8 cellular contexts compared by ENCODE assay signal in the genomic region with DNA sequence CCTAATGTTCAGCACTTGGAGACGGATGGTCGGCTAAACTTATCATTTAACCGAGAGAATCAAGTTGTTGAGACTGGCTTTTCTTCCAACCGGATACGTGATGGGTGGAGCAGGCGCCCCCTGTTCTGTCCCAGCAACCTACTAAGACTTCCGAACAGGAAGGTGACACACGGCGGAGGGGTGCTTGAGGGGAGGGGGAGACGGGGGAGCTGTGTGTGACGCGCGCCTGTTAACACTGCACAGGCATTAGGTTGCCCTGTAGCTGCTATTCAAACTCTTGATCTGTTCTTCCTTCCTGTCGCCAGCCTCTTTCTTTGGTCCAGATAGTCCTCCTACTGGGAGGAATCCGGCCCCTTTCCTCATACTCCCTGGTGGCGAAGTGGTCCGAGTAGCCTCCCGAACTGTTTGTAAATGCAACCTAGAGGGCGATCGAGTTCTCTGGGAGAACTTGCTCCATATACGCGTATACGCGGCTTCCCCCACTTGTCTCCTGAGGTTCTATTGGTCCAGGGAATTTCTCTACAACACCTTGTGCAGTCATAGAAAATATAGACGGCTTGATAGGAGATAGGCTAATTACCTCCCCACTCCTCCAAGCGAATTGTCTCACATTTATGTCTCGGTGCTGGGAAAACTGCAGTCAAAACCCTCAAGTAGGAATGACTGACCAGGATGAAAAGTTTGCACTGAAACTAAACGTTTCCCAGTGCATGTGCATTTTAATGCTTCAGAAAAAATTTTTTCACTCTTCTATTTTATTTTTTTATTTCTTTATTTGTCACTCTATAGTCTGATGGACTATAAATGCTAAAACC.
DNase-seq lines count a peak whose midpoint lies in the region; ATAC-seq, FAIRE-seq and TF ChIP-seq lines count a peak whose summit lies in the region.

No MANE protein-coding gene starts in this region.

- no peak overlapping the region for H3K27ac ChIP-seq in HCT116 (ENCODE audit: low read depth, low read length)
- peak overlapping the region; percentile 98 for H3K27ac ChIP-seq in endothelial cell of umbilical vein (ENCODE audit: insufficient read depth, low read depth, low read length)
- H3K27ac ChIP-seq in mesendoderm (ENCODE audit: low read depth, low read length): no peak overlapping the region

- H2BK5ac ChIP-seq in mesendoderm (ENCODE audit: low read length): no peak overlapping the region

- H3K23ac ChIP-seq in mesendoderm (ENCODE audit: low read length): no peak overlapping the region

- RAD21 ChIA-PET in HCT116 (lab: Charles Lee; ENCODE audit: low non-redundant PET in 1 of 2, low total read pairs in 2 of 2, uncharacterized antibody in 2 of 2, unreplicated experiment in 2 of 2): no interaction called here

- H3K9me3 ChIP-seq in HCT116 (ENCODE audit: control insufficient read depth in 1 of 2, insufficient read depth in 1 of 2, low read depth in 1 of 2, low read length in 2 of 2): no peaks in the 10 kb centered on the region
- H3K9me3 ChIP-seq in endothelial cell of umbilical vein (replicated peaks; ENCODE audit: control insufficient read depth, insufficient read depth, low read length): no peaks in the 10 kb centered on the region

- intact Hi-C loops in HCT116 (cut with micrococcal nuclease): loop anchor here (1.0 to 10.0 kb wide), 3 partner anchors 356 to 645 kb away; no protein-coding TSS in a partner anchor
- intact Hi-C loops in endothelial cell of umbilical vein (cut with micrococcal nuclease): loop anchor here (1.0 to 5.0 kb wide), 11 partner anchors 58 to 645 kb away; no protein-coding TSS in a partner anchor

- no TSS peak for BruUV-seq in HCT116 (replicated peaks; lab: Mats Ljungman, UMichigan)
- TSS peak; percentile 1 for BruUV-seq in endothelial cell of umbilical vein (replicated peaks; lab: Mats Ljungman, UMichigan)

- CTCF ChIA-PET in HCT116 (lab: Charles Lee): interaction anchor here (0.9 to 2.6 kb wide), 4 partner anchors 462 to 762 kb away, joined by 5 to 13 read pairs (median 6); no protein-coding TSS in a partner anchor
- CTCF ChIA-PET in endothelial cell of umbilical vein (lab: Charles Lee): interaction anchor here (0.6 to 5.4 kb wide), 36 partner anchors 8 to 762 kb away, joined by 3 to 46 read pairs (median 4); no protein-coding TSS in a partner anchor

- TF ChIP-seq POLR2A in HCT116 (IDR thresholded peaks at IDR 0.05; ENCODE audit: borderline replicate concordance, extremely low read depth, insufficient read depth, insufficient read length) (no peak), endothelial cell of umbilical vein (IDR thresholded peaks at IDR 0.05; ENCODE audit: low read depth, low read length) (peak; percentile 78)

- H3K9ac ChIP-seq in HCT116 (ENCODE audit: low read length) (peak overlapping the region; percentile 7; the same call in 1 of the 2 replicates), endothelial cell of umbilical vein (replicated peaks; ENCODE audit: extremely low read depth, insufficient read depth, low read length) (peak overlapping the region; percentile 93), mesendoderm (ENCODE audit: low read length) (peak overlapping the region; percentile 13)

- H3K4me1 ChIP-seq in HCT116 (ENCODE audit: control insufficient read depth in 1 of 2, insufficient read depth in 2 of 2, low read length in 2 of 2): peaks cover 8 to 21% of the 10 kb centered on the region in 2 experiments
- peaks cover 27% of the 10 kb centered on the region for H3K4me1 ChIP-seq in endothelial cell of umbilical vein (ENCODE audit: control insufficient read depth, extremely low read depth, insufficient read depth, low read length)
- H3K4me1 ChIP-seq in mesendoderm (ENCODE audit: control insufficient read depth, low read depth, low read length): no peaks in the 10 kb centered on the region

- H3K56ac ChIP-seq in mesendoderm (ENCODE audit: low read length): peak overlapping the region; percentile 56

- no peak overlapping the region for H3K18ac ChIP-seq in mesendoderm (ENCODE audit: low read length)

- peak; percentile 92 for TF ChIP-seq RAD21 in HCT116 (IDR thresholded peaks at IDR 0.05; ENCODE audit: low read depth)

- H4K20me1 ChIP-seq in HCT116 (ENCODE audit: insufficient read depth): no peaks in the 10 kb centered on the region
- H4K20me1 ChIP-seq in endothelial cell of umbilical vein (replicated peaks; ENCODE audit: control insufficient read depth, extremely low read depth, insufficient read depth, low read length): peaks cover 2% of the 10 kb centered on the region

- H3K27me3 ChIP-seq in HCT116 (ENCODE audit: insufficient read depth, low read length) (no peaks in the 10 kb centered on the region), endothelial cell of umbilical vein (ENCODE audit: control insufficient read depth in 2 of 2, insufficient read depth in 2 of 2, low read length in 2 of 2) (no peaks in the 10 kb centered on the region), mesendoderm (ENCODE audit: insufficient read depth, low read length, poor library complexity) (no peaks in the 10 kb centered on the region)

- peak; percentile 83 for DNase-seq in AG20443 (ENCODE audit: low spot score)
- peak; percentile 92 for DNase-seq in HCT116 (ENCODE audit: low read depth, low spot score)
- DNase-seq in NOMO-1 treated with DMSO at 0.1 percent for 48 hours (lab: John Stamatoyannopoulos, UW; ENCODE audit: unreplicated experiment): peak; percentile 76
- peak; percentile 65 for DNase-seq in activated T-cell treated with anti-CD3 and anti-CD28 coated beads for 1 hour (ENCODE audit: low read depth)
- peak; percentile 94 for DNase-seq in endothelial cell of umbilical vein (ENCODE audit: low read depth, low spot score)
- DNase-seq in mesendoderm: peak; percentile 98
- peak; percentile 51 for DNase-seq in stimulated activated CD8-positive, alpha-beta memory T cell treated with anti-CD3 and anti-CD28 coated beads, Interleukin-12 subunit alpha, Interleukin-12 subunit beta, amount 100 ng/mL, for 24 hours (ENCODE audit: extremely low read depth)

- no peak overlapping the region for H2BK15ac ChIP-seq in mesendoderm (replicated peaks; ENCODE audit: low read depth)

- no peak overlapping the region for H4K5ac ChIP-seq in mesendoderm (ENCODE audit: low read length)

- no peaks in the 10 kb centered on the region for H3K79me1 ChIP-seq in mesendoderm (ENCODE audit: low read length)

- H2AK5ac ChIP-seq in mesendoderm (ENCODE audit: low read length): no peak overlapping the region

- H3K9me1 ChIP-seq in endothelial cell of umbilical vein (replicated peaks; ENCODE audit: control insufficient read depth, extremely low read depth, insufficient read depth, low read length): no peaks in the 10 kb centered on the region

- H2AFZ ChIP-seq in HCT116 (ENCODE audit: low read depth, low read length, poor library complexity, severe bottlenecking): peak overlapping the region; percentile 100
- no peak overlapping the region for H2AFZ ChIP-seq in endothelial cell of umbilical vein (ENCODE audit: low read depth, low read length)

- TF ChIP-seq CTCF in HCT116 (IDR thresholded peaks at IDR 0.05 in 2 of 3, conservative IDR thresholded peaks at IDR 0.05 in 1 of 3; ENCODE audit: borderline replicate concordance in 1 of 3, insufficient read depth in 1 of 3, low read depth in 2 of 3, low read length in 2 of 3) (peak; percentile 84 to 92 (median 90)), endothelial cell of umbilical vein (IDR thresholded peaks at IDR 0.05; ENCODE audit: extremely low read depth in 1 of 2, insufficient read depth in 1 of 2, low read depth in 1 of 2, low read length in 2 of 2) (peak; percentile 71 to 93)

- H3K4me3 ChIP-seq in HCT116 (replicated peaks in 1 of 2; ENCODE audit: low read depth in 1 of 2, low read length in 2 of 2): peak overlapping the region; percentile 36 to 40
- peak overlapping the region in 2 of 3 experiments; percentile 2 to 55 for H3K4me3 ChIP-seq in endothelial cell of umbilical vein (replicated peaks in 1 of 3; ENCODE audit: insufficient read depth in 1 of 3, low read depth in 1 of 3, low read length in 3 of 3)
- no peak overlapping the region for H3K4me3 ChIP-seq in mesendoderm (ENCODE audit: low read length)

- ATAC-seq in HCT116 (peak; percentile 78), HG02840 (IDR thresholded peaks at IDR 0.05; ENCODE audit: low FRiP score, unreplicated experiment) (no peak)

- dilution Hi-C loops in endothelial cell of umbilical vein (cut with MboI; ENCODE audit: extremely low pct_ligation_motif_present, low sequenced_read_pairs): no loop called here

- H4K8ac ChIP-seq in mesendoderm (ENCODE audit: low read depth, low read length): no peak overlapping the region

- H3K79me2 ChIP-seq in HCT116 (ENCODE audit: insufficient read depth, low read length) (no peaks in the 10 kb centered on the region), endothelial cell of umbilical vein (ENCODE audit: control insufficient read depth, insufficient read depth, low read length) (peaks cover 17% of the 10 kb centered on the region), mesendoderm (ENCODE audit: control insufficient read depth, insufficient read depth, low read length) (no peaks in the 10 kb centered on the region)

- H3K36me3 ChIP-seq in HCT116 (ENCODE audit: control insufficient read depth in 1 of 2, insufficient read depth in 2 of 2, low read length in 2 of 2) (no peaks in the 10 kb centered on the region), endothelial cell of umbilical vein (ENCODE audit: control insufficient read depth in 2 of 2, extremely low read depth in 1 of 2, insufficient read depth in 2 of 2, low read length in 2 of 2) (peaks cover 0 to 7% of the 10 kb centered on the region in 2 experiments), mesendoderm (ENCODE audit: control insufficient read depth, insufficient read depth, low read length) (no peaks in the 10 kb centered on the region)

- no peak overlapping the region for H2BK120ac ChIP-seq in mesendoderm (ENCODE audit: low read depth, low read length)

- peak overlapping the region; percentile 68 for H3K4me2 ChIP-seq in HCT116 (ENCODE audit: low read length)
- H3K4me2 ChIP-seq in endothelial cell of umbilical vein (ENCODE audit: insufficient read depth, low read length): peak overlapping the region; percentile 84
- peak overlapping the region; percentile 23 for H3K4me2 ChIP-seq in mesendoderm (ENCODE audit: low read length)

- FAIRE-seq in endothelial cell of umbilical vein (lab: Jason Lieb, UNC): peak; percentile 96

- H3K9me2 ChIP-seq in HCT116 (ENCODE audit: insufficient read depth): no peaks in the 10 kb centered on the region

- no peak overlapping the region for H3K4ac ChIP-seq in mesendoderm (ENCODE audit: low read depth, low read length)

- WGBS in mesendoderm (ENCODE audit: extremely low coverage, insufficient coverage, low lambda C conversion rate): no CpG with 5 or more reads among the region's 28 CpGs

- POLR2A ChIA-PET in HCT116 (lab: Charles Lee): no interaction called here
- POLR2A ChIA-PET in endothelial cell of umbilical vein (lab: Charles Lee): interaction anchor here (0.6 to 1.4 kb wide), 6 partner anchors 9 to 372 kb away, joined by 3 to 9 read pairs (median 6); no protein-coding TSS in a partner anchor

TF ChIP-seq in HCT116, 20 proteins besides CTCF, POLR2A, EP300 and RAD21 (continues in another document):
- peak; percentile 31; the same call in 1 of the 2 replicates for TF ChIP-seq POLR2AphosphoS5 (IDR thresholded peaks at IDR 0.05; ENCODE audit: low read depth, low read length)

TF ChIP-seq in endothelial cell of umbilical vein, 7 proteins besides CTCF, POLR2A, EP300 and RAD21 (continues in another document):
- TF ChIP-seq EZH2 (IDR thresholded peaks at IDR 0.05; ENCODE audit: borderline replicate concordance, low read depth, low read length, severe bottlenecking) (no peak), FOS (IDR thresholded peaks at IDR 0.05; ENCODE audit: borderline replicate concordance, insufficient read depth, low read length) (peak; percentile 98)

Comparison
In these comparisons a context has a peak if more than half of its experiments do, and no peak if none do; other contexts are left out.
1. H3K4me2 ChIP-seq: peak in every context shown above with its lines; median percentile 84 in endothelial cell of umbilical vein; 68 in HCT116; 23 in mesendoderm.
2. H3K9ac ChIP-seq: peak in every context shown above with its lines; median percentile 93 in endothelial cell of umbilical vein; 13 in mesendoderm; 7 in HCT116.